In the genomic region with DNA sequence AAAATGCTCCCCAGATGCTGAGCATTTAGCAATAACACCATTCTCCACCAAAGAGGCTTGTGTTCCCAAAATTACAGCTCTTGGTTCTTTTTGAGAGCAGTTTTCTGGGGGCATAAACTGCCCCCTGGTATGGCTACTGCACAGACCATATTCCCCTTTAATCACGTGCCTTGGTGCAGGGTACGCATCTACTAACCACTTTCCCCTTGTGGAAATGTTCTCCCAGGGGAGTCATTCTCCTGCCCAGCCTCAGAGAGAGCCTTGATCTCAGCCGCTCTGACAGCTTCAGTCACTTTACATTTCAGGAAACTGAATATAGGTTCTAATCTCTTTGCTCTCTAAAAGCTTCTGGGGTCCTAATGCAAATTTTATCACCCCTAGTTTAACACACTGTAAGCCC, we compare ENCODE assay signal across 19 cellular contexts. TPM values are rescaled to one million over a fixed set of nuclear protein-coding genes. Genes with fewer than 3 reads are reported as not detected.
"Had no signal": no experiment of that assay in that cellular context is flagged by ENCODE, and none has a peak within 500 bp of the region (broad histone marks: within the 10 kb centered on the region; RNA-seq: fewer than 3 reads in every experiment).

No MANE protein-coding gene starts in this region.

- H3K4me2 ChIP-seq: hepatocyte had no signal

- H3K36me3 ChIP-seq: adrenal gland, ascending aorta, brain microvascular endothelial cell, left ventricle myocardium inferior, thoracic aorta, vagina had no signal

- H3K9me3 ChIP-seq: adrenal gland, ascending aorta, left ventricle myocardium inferior, thoracic aorta, vagina had no signal

- H3K4me1 ChIP-seq: ascending aorta had no signal

- H2AFZ ChIP-seq: hepatocyte had no signal

- H3K4me3 ChIP-seq: adrenal gland, ascending aorta, hepatocyte, left ventricle myocardium inferior, thoracic aorta, vagina had no signal

- H3K27me3 ChIP-seq: adrenal gland, ascending aorta, brain microvascular endothelial cell, hepatocyte, vagina had no signal

- H3K79me2 ChIP-seq: hepatocyte had no signal

- DNase-seq: activated CD4-positive, alpha-beta T cell treated with anti-CD3 and anti-CD28 coated beads for 48 hours; activated CD4-positive, CD25-positive, alpha-beta regulatory T cell; activated naive CD4-positive, alpha-beta T cell; activated T-cell treated with anti-CD3 and anti-CD28 coated beads, Interleukin-2, amount 50 U/mL, for 24 hours; adrenal gland; brain microvascular endothelial cell; caudate nucleus; effector CD4-positive, alpha-beta T cell; glutamatergic neuron; left ventricle myocardium inferior; naive thymus-derived CD8-positive, alpha-beta T cell; small intestine; stimulated activated CD4-positive, alpha-beta T cell treated with anti-CD3 and anti-CD28 coated beads, Interleukin-2, amount 100 ng/mL, for 24 hours; stimulated activated naive CD4-positive, alpha-beta T cell; T1000 had no signal

- H3K27ac ChIP-seq: adrenal gland, ascending aorta, brain microvascular endothelial cell, hepatocyte, left ventricle myocardium inferior, thoracic aorta, vagina had no signal

RNA-seq across cellular contexts. Expression of a gene that starts 44.7 kb away (rescaled TPM):
- total RNA-seq: ascending aorta had no signal
